Comparison of ENCODE assay signal across 27 cellular contexts in genomic region chr15:35872577-35872976, GRCh38.
"Had no signal": no experiment of that assay in that cellular context is flagged by ENCODE, and none has a peak within 500 bp of the region (broad histone marks: within the 10 kb centered on the region; RNA-seq: fewer than 3 reads in every experiment).

No MANE protein-coding gene starts in this region.

- H3K27me3 ChIP-seq: neural progenitor cell, ovary, right lobe of liver, sigmoid colon, stomach, thyroid gland, tibial nerve, upper lobe of left lung, vagina had no signal

- H3K9me3 ChIP-seq: ovary, psoas muscle, right lobe of liver, sigmoid colon, stomach, thoracic aorta, thyroid gland, tibial nerve, upper lobe of left lung, vagina had no signal

- DNase-seq: occipital lobe; ovary; posterior cingulate gyrus; psoas muscle; right cardiac atrium; right lobe of liver; sigmoid colon; small intestine; stimulated activated CD4-positive, alpha-beta T cell treated with anti-CD3 and anti-CD28 coated beads, Interleukin-15, amount 100 ng/mL, for 24 hours; stimulated activated CD4-positive, alpha-beta T cell treated with anti-CD3 and anti-CD28 coated beads, Interleukin-2, amount 100 ng/mL, for 24 hours; stimulated activated CD4-positive, alpha-beta T cell treated with anti-CD3 and anti-CD28 coated beads, Interleukin-2, amount 100 ng/mL, for 48 hours; stimulated activated CD4-positive, alpha-beta T cell treated with anti-CD3 and anti-CD28 coated beads, Interleukin-4, amount 100 ng/mL, for 24 hours; stimulated activated naive B cell treated with anti-CD40 and anti-IgM and Interleukin-4, amounts not matched to agents 10 μg/mL and 1 μg/mL and 100 μg/mL, for 72 hours; stimulated activated naive CD4-positive, alpha-beta T cell treated with Interleukin-2 at 50 U/mL for 16 hours; stomach; thyroid gland; trophoblast cell; upper lobe of left lung had no signal

- H3K36me3 ChIP-seq: neural progenitor cell, ovary, right lobe of liver, sigmoid colon, stomach, thoracic aorta, thyroid gland, tibial nerve, upper lobe of left lung, vagina had no signal

- H3K4me1 Mint-ChIP-seq: neural progenitor cell; stimulated activated effector memory CD8-positive, alpha-beta T cell treated with anti-CD3 and anti-CD28 coated beads, Interleukin-12 subunit alpha, Interleukin-12 subunit beta, amount 100 ng/mL, for 72 hours; stimulated activated naive B cell treated with anti-CD40 and anti-IgM and Interleukin-4, amounts not matched to agents 10 μg/mL and 1 μg/mL and 100 μg/mL, for 72 hours had no signal

- H3K4me1 ChIP-seq: neural progenitor cell, parathyroid adenoma, psoas muscle, right lobe of liver, thyroid gland, tibial nerve, upper lobe of left lung, vagina had no signal

- H3K27ac Mint-ChIP-seq: nephron; neural progenitor cell; progenitor cell of endocrine pancreas; stimulated activated effector memory CD8-positive, alpha-beta T cell treated with anti-CD3 and anti-CD28 coated beads, Interleukin-12 subunit alpha, Interleukin-12 subunit beta, amount 100 ng/mL, for 72 hours; stimulated activated naive B cell treated with anti-CD40 and anti-IgM and Interleukin-4, amounts not matched to agents 10 μg/mL and 1 μg/mL and 100 μg/mL, for 72 hours; stimulated activated naive CD8-positive, alpha-beta T cell treated with anti-CD3 and anti-CD28 coated beads, Interleukin-15, Interleukin-2, amounts not matched to agents 100 ng/mL and 50 ng/mL, for 24 hours had no signal

- H3K9me3 Mint-ChIP-seq: nephron, neural progenitor cell had no signal

- H3K36me3 Mint-ChIP-seq: neural progenitor cell; stimulated activated effector memory CD8-positive, alpha-beta T cell treated with anti-CD3 and anti-CD28 coated beads, Interleukin-12 subunit alpha, Interleukin-12 subunit beta, amount 100 ng/mL, for 72 hours; stimulated activated naive B cell treated with anti-CD40 and anti-IgM and Interleukin-4, amounts not matched to agents 10 μg/mL and 1 μg/mL and 100 μg/mL, for 72 hours had no signal

- ATAC-seq: psoas muscle; right cardiac atrium; right lobe of liver; stimulated activated effector memory CD8-positive, alpha-beta T cell treated with anti-CD3 and anti-CD28 coated beads, Interleukin-12 subunit alpha, Interleukin-12 subunit beta, amount 100 ng/mL, for 72 hours; stimulated activated naive B cell treated with anti-CD40 and anti-IgM and Interleukin-4, amounts not matched to agents 10 μg/mL and 1 μg/mL and 100 μg/mL, for 72 hours had no signal

- H3K27me3 Mint-ChIP-seq: progenitor cell of endocrine pancreas; stimulated activated naive B cell treated with anti-CD40 and anti-IgM and Interleukin-4, amounts not matched to agents 10 μg/mL and 1 μg/mL and 100 μg/mL, for 72 hours had no signal

- H3K4me3 ChIP-seq: neural progenitor cell, ovary, psoas muscle, right lobe of liver, sigmoid colon, stomach, thoracic aorta, thyroid gland, tibial nerve, upper lobe of left lung, vagina had no signal

- H3K4me3 Mint-ChIP-seq: nephron; neural progenitor cell; stimulated activated effector memory CD8-positive, alpha-beta T cell treated with anti-CD3 and anti-CD28 coated beads, Interleukin-12 subunit alpha, Interleukin-12 subunit beta, amount 100 ng/mL, for 72 hours; stimulated activated naive B cell treated with anti-CD40 and anti-IgM and Interleukin-4, amounts not matched to agents 10 μg/mL and 1 μg/mL and 100 μg/mL, for 72 hours; stimulated activated naive CD8-positive, alpha-beta T cell treated with anti-CD3 and anti-CD28 coated beads, Interleukin-15, Interleukin-2, amounts not matched to agents 100 ng/mL and 50 ng/mL, for 24 hours had no signal
